ENCODE assay signal across 16 cellular contexts in the genomic region with DNA sequence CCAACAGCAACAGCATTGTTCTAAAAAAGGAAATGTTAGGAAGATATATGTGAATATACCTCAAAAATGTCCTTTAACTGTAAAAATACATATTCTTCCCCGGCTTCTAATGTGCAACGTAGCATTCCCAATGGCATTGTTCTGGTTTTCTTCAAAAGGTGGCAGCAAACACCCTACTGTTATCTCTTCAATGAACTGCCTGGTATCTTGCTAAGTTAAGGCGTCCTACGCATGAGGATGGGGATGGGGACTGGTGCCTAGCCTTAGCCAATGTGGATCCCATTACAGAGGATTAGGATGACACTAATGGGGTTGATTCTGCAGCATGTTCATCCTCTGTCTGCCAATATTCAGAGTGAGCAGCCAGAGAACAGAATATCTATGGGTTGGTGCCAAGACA.
DNase-seq lines count a peak whose midpoint lies in the region; ATAC-seq, FAIRE-seq and TF ChIP-seq lines count a peak whose summit lies in the region.
"Had no signal": no experiment of that assay in that cellular context is flagged by ENCODE, and none has a peak within 500 bp of the region (broad histone marks: within the 10 kb centered on the region; RNA-seq: fewer than 3 reads in every experiment).

No MANE protein-coding gene starts in this region.

- peaks cover 7% of the 10 kb centered on the region for H3K4me1 Mint-ChIP-seq in chondrocyte (ENCODE audit: low read depth)
- H3K4me1 Mint-ChIP-seq in stimulated activated memory B cell treated with anti-CD40 and anti-IgM and Interleukin-4, amounts not matched to agents 10 μg/mL and 1 μg/mL and 100 μg/mL, for 72 hours = no peaks in the 10 kb centered on the region
- H3K4me1 Mint-ChIP-seq: activated CD4-positive, alpha-beta memory T cell treated with anti-CD3 and anti-CD28 coated beads, Interleukin-2, amount 10 ng/mL, durations not matched to agents 7 days and 5 days had no signal

- no peaks in the 10 kb centered on the region for H3K9me3 Mint-ChIP-seq in chondrocyte (ENCODE audit: low read depth)
- peaks cover 13% of the 10 kb centered on the region for H3K9me3 Mint-ChIP-seq in stimulated activated memory B cell treated with anti-CD40 and anti-IgM and Interleukin-4, amounts not matched to agents 10 μg/mL and 1 μg/mL and 100 μg/mL, for 72 hours
- H3K9me3 Mint-ChIP-seq: HFFc6 had no signal

- H2AFZ ChIP-seq in neural cell (ENCODE audit: low read depth, low read length) = no peak overlapping the region

- H3K27me3 ChIP-seq in neural cell (ENCODE audit: insufficient read depth, low read depth, low read length) = no peaks in the 10 kb centered on the region
- H3K27me3 ChIP-seq: gastroesophageal sphincter, stomach had no signal

- TF ChIP-seq EP300 in neural cell (conservative IDR thresholded peaks at IDR 0.05; ENCODE audit: poor library complexity, severe bottlenecking) = no peak

- peak; percentile 15 for DNase-seq in ELR (ENCODE audit: low read depth)
- peak; percentile 76 for DNase-seq in NCI-H524 treated with DMSO at 0.1 percent for 48 hours (lab: John Stamatoyannopoulos, UW)
- no peak for DNase-seq in chondrocyte (ENCODE audit: low spot score)
- DNase-seq in urothelium cell line (ENCODE audit: low spot score) = no peak
- no peak for DNase-seq in stimulated activated CD4-positive, alpha-beta T cell treated with anti-CD3 and anti-CD28 coated beads, Interleukin-12 subunit alpha, Interleukin-12 subunit beta, amount 100 ng/mL, for 4 hours
- DNase-seq: activated CD4-positive, alpha-beta memory T cell treated with anti-CD3 and anti-CD28 coated beads, Interleukin-2, amount 10 ng/mL, durations not matched to agents 7 days and 5 days; activated naive CD4-positive, alpha-beta T cell treated with anti-CD3 and anti-CD28 coated beads for 36 hours; HFFc6; NCI-H510A; psoas muscle; stimulated activated CD4-positive, alpha-beta T cell treated with anti-CD3 and anti-CD28 coated beads, Interleukin-4, amount 100 ng/mL, for 24 hours; stomach had no signal

- H3K27ac ChIP-seq in neural cell (ENCODE audit: low read length) = no peak overlapping the region
- H3K27ac ChIP-seq: gastroesophageal sphincter, KMS-11, psoas muscle, stomach had no signal

- no peak for ATAC-seq in stimulated activated memory B cell treated with anti-CD40 and anti-IgM and Interleukin-4, amounts not matched to agents 10 μg/mL and 1 μg/mL and 100 μg/mL, for 72 hours
- ATAC-seq: gastroesophageal sphincter, psoas muscle had no signal

- no peak for FAIRE-seq in urothelium cell line (lab: Jason Lieb, UNC)

- no peak overlapping the region for H3K4me3 Mint-ChIP-seq in chondrocyte (ENCODE audit: unreplicated experiment)
- H3K4me3 Mint-ChIP-seq in stimulated activated memory B cell treated with anti-CD40 and anti-IgM and Interleukin-4, amounts not matched to agents 10 μg/mL and 1 μg/mL and 100 μg/mL, for 72 hours = no peak overlapping the region
- H3K4me3 Mint-ChIP-seq: activated CD4-positive, alpha-beta memory T cell treated with anti-CD3 and anti-CD28 coated beads, Interleukin-2, amount 10 ng/mL, durations not matched to agents 7 days and 5 days; activated naive CD4-positive, alpha-beta T cell treated with anti-CD3 and anti-CD28 coated beads for 36 hours; HFFc6 had no signal

- no peak overlapping the region for H3K9ac ChIP-seq in neural cell (ENCODE audit: low read length)
- H3K9ac ChIP-seq: KMS-11 had no signal

- H3K27ac Mint-ChIP-seq in chondrocyte (ENCODE audit: unreplicated experiment) = no peak overlapping the region
- H3K27ac Mint-ChIP-seq in stimulated activated memory B cell treated with anti-CD40 and anti-IgM and Interleukin-4, amounts not matched to agents 10 μg/mL and 1 μg/mL and 100 μg/mL, for 72 hours = no peak overlapping the region
- H3K27ac Mint-ChIP-seq: activated CD4-positive, alpha-beta memory T cell treated with anti-CD3 and anti-CD28 coated beads, Interleukin-2, amount 10 ng/mL, durations not matched to agents 7 days and 5 days; activated naive CD4-positive, alpha-beta T cell treated with anti-CD3 and anti-CD28 coated beads for 36 hours; HFFc6 had no signal

- no peaks in the 10 kb centered on the region for H3K9me2 ChIP-seq in neural cell (ENCODE audit: insufficient read depth, low read length)

- no peak overlapping the region for H3K4me2 ChIP-seq in neural cell (ENCODE audit: low read length)
- H3K4me2 ChIP-seq: KMS-11 had no signal

- H3F3A ChIP-seq in neural cell (ENCODE audit: insufficient read depth, low read length, poor library complexity, severe bottlenecking) = no peaks in the 10 kb centered on the region

- peak; percentile 58 for TF ChIP-seq RAD21 in neural cell (conservative IDR thresholded peaks at IDR 0.05)

- no peaks in the 10 kb centered on the region for H3K36me3 ChIP-seq in neural cell (ENCODE audit: insufficient read depth, low read length)
- H3K36me3 ChIP-seq: gastroesophageal sphincter, stomach had no signal

- H3K36me3 Mint-ChIP-seq in chondrocyte (ENCODE audit: low read depth) = no peaks in the 10 kb centered on the region
- no peaks in the 10 kb centered on the region for H3K36me3 Mint-ChIP-seq in stimulated activated memory B cell treated with anti-CD40 and anti-IgM and Interleukin-4, amounts not matched to agents 10 μg/mL and 1 μg/mL and 100 μg/mL, for 72 hours

- H3K4me3 ChIP-seq in neural cell (ENCODE audit: low read length) = no peak overlapping the region
- H3K4me3 ChIP-seq: gastroesophageal sphincter, psoas muscle, stomach had no signal

- H3K79me2 ChIP-seq in neural cell (replicated peaks; ENCODE audit: insufficient read depth, low read length) = no peaks in the 10 kb centered on the region

- no peaks in the 10 kb centered on the region for H4K20me1 ChIP-seq in neural cell (ENCODE audit: insufficient read depth)

- H3K9me3 ChIP-seq in neural cell (ENCODE audit: low read length) = no peaks in the 10 kb centered on the region
- H3K9me3 ChIP-seq: gastroesophageal sphincter, psoas muscle, stomach had no signal

- TF ChIP-seq CTCF in chondrocyte (IDR thresholded peaks at IDR 0.05) (peak; percentile 70), neural cell (IDR thresholded peaks at IDR 0.05; ENCODE audit: poor library complexity, severe bottlenecking) (peak; percentile 54)

- H3K27me3 Mint-ChIP-seq in chondrocyte (ENCODE audit: low read depth) = no peaks in the 10 kb centered on the region
- no peaks in the 10 kb centered on the region for H3K27me3 Mint-ChIP-seq in stimulated activated memory B cell treated with anti-CD40 and anti-IgM and Interleukin-4, amounts not matched to agents 10 μg/mL and 1 μg/mL and 100 μg/mL, for 72 hours
- H3K27me3 Mint-ChIP-seq: activated CD4-positive, alpha-beta memory T cell treated with anti-CD3 and anti-CD28 coated beads, Interleukin-2, amount 10 ng/mL, durations not matched to agents 7 days and 5 days had no signal

TF ChIP-seq in neural cell, 6 proteins besides CTCF, POLR2A, EP300 and RAD21:
- TF ChIP-seq TAF1 (IDR thresholded peaks at IDR 0.05; ENCODE audit: low read depth) (no peak), EZH2 (IDR thresholded peaks at IDR 0.05; ENCODE audit: borderline replicate concordance, insufficient read depth, low read length, poor library complexity, severe bottlenecking) (no peak), SMC3 (conservative IDR thresholded peaks at IDR 0.05; ENCODE audit: poor library complexity) (peak; percentile 49)

Comparison
In these comparisons a context has a peak if more than half of its experiments do, and no peak if none do; other contexts are left out.
1. DNase-seq: peak in ELR (single experiment) and NCI-H524 treated with DMSO at 0.1 percent for 48 hours (single experiment); none in chondrocyte (single experiment), urothelium cell line (single experiment) and stimulated activated CD4-positive, alpha-beta T cell treated with anti-CD3 and anti-CD28 coated beads, Interleukin-12 subunit alpha, Interleukin-12 subunit beta, amount 100 ng/mL, for 4 hours (single experiment).